20 cellular contexts compared by ENCODE assay signal in genomic region chr7:15463801-15464761, GRCh38.
DNase-seq lines count a peak whose midpoint lies in the region; ATAC-seq lines count a peak whose summit lies in the region.
"Had no signal": no experiment of that assay in that cellular context is flagged by ENCODE, and none has a peak within 500 bp of the region (broad histone marks: within the 10 kb centered on the region; RNA-seq: fewer than 3 reads in every experiment).

No MANE protein-coding gene starts in this region.

- no peaks in the 10 kb centered on the region for H3K4me1 Mint-ChIP-seq in natural killer cell treated with Interleukin-12 subunit alpha and Interleukin-12 subunit beta and Interleukin-15 and Interleukin-18, amount 100 ng/mL, for 72 hours (ENCODE audit: low read depth in 2 of 2)
- no peaks in the 10 kb centered on the region for H3K4me1 Mint-ChIP-seq in naive thymus-derived CD4-positive, alpha-beta T cell
- H3K4me1 Mint-ChIP-seq: CD4-positive, alpha-beta memory T cell had no signal

- H3K79me2 ChIP-seq in ACC112 (ENCODE audit: control insufficient read depth, insufficient read depth, low read length, unreplicated experiment): no peaks in the 10 kb centered on the region

- peaks cover 47% of the 10 kb centered on the region for H3K4me1 ChIP-seq in ACC112 (ENCODE audit: control insufficient read depth, insufficient read depth, low read length, unreplicated experiment)
- H3K4me1 ChIP-seq in naive thymus-derived CD4-positive, alpha-beta T cell (ENCODE audit: control insufficient read depth in 2 of 2, insufficient read depth in 2 of 2, low read length in 2 of 2): no peaks in the 10 kb centered on the region

- peak overlapping the region; percentile 84 for H3K27ac ChIP-seq in ACC112 (ENCODE audit: low read depth, low read length)
- H3K27ac ChIP-seq in naive thymus-derived CD4-positive, alpha-beta T cell (ENCODE audit: low read depth, low read length): no peak overlapping the region
- H3K27ac ChIP-seq: right lobe of liver had no signal

- no peak overlapping the region for H3K4me3 Mint-ChIP-seq in natural killer cell treated with Interleukin-12 subunit alpha and Interleukin-12 subunit beta and Interleukin-15 and Interleukin-18, amount 100 ng/mL, for 72 hours
- H3K4me3 Mint-ChIP-seq in naive thymus-derived CD4-positive, alpha-beta T cell: no peak overlapping the region
- H3K4me3 Mint-ChIP-seq: CD4-positive, alpha-beta memory T cell; mesothelial cell of epicardium; T-helper 2 cell treated with Interferon-gamma antibody and Interleukin-4, amounts not matched to agents 5 μg/mL and 100 μg/mL, for 36 hours had no signal

- no peaks in the 10 kb centered on the region for H3K27me3 Mint-ChIP-seq in natural killer cell treated with Interleukin-12 subunit alpha and Interleukin-12 subunit beta and Interleukin-15 and Interleukin-18, amount 100 ng/mL, for 72 hours
- H3K27me3 Mint-ChIP-seq in naive thymus-derived CD4-positive, alpha-beta T cell: no peaks in the 10 kb centered on the region

- ATAC-seq in sciatic nerve (peak; percentile 69), GM21515 (IDR thresholded peaks at IDR 0.05; ENCODE audit: unreplicated experiment) (no peak)
- ATAC-seq in natural killer cell treated with Interleukin-12 subunit alpha and Interleukin-12 subunit beta and Interleukin-15 and Interleukin-18, amount 100 ng/mL, for 72 hours: no peak
- no peak for ATAC-seq in naive thymus-derived CD4-positive, alpha-beta T cell
- ATAC-seq: right lobe of liver had no signal

- CTCF ChIA-PET in naive thymus-derived CD4-positive, alpha-beta T cell (lab: Charles Lee): no interaction called here

- H3K9me3 Mint-ChIP-seq in natural killer cell treated with Interleukin-12 subunit alpha and Interleukin-12 subunit beta and Interleukin-15 and Interleukin-18, amount 100 ng/mL, for 72 hours: peaks cover 10% of the 10 kb centered on the region
- H3K9me3 Mint-ChIP-seq in naive thymus-derived CD4-positive, alpha-beta T cell: peaks cover 0 to 8% (median 2%) of the 10 kb centered on the region in 11 donors
- H3K9me3 Mint-ChIP-seq: mesothelial cell of epicardium had no signal

- peak overlapping the region; percentile 64 for H3K4me3 ChIP-seq in ACC112 (ENCODE audit: low read depth, low read length)
- H3K4me3 ChIP-seq in naive thymus-derived CD4-positive, alpha-beta T cell (ENCODE audit: low read length): no peak overlapping the region
- H3K4me3 ChIP-seq: right lobe of liver had no signal

- H2AFZ ChIP-seq in ACC112 (ENCODE audit: low read length, unreplicated experiment): peak overlapping the region; percentile 64

- H3K27ac Mint-ChIP-seq in natural killer cell treated with Interleukin-12 subunit alpha and Interleukin-12 subunit beta and Interleukin-15 and Interleukin-18, amount 100 ng/mL, for 72 hours: no peak overlapping the region
- H3K27ac Mint-ChIP-seq in naive thymus-derived CD4-positive, alpha-beta T cell: no peak overlapping the region
- H3K27ac Mint-ChIP-seq: CD4-positive, alpha-beta memory T cell; mesothelial cell of epicardium; T-helper 2 cell treated with Interferon-gamma antibody and Interleukin-4, amounts not matched to agents 5 μg/mL and 100 μg/mL, for 36 hours had no signal

- H3K36me3 Mint-ChIP-seq in natural killer cell treated with Interleukin-12 subunit alpha and Interleukin-12 subunit beta and Interleukin-15 and Interleukin-18, amount 100 ng/mL, for 72 hours: no peaks in the 10 kb centered on the region
- H3K36me3 Mint-ChIP-seq in naive thymus-derived CD4-positive, alpha-beta T cell: no peaks in the 10 kb centered on the region
- H3K36me3 Mint-ChIP-seq: CD4-positive, alpha-beta memory T cell; mesothelial cell of epicardium had no signal

- H3K27me3 ChIP-seq in ACC112 (ENCODE audit: insufficient read depth, low read length): no peaks in the 10 kb centered on the region
- H3K27me3 ChIP-seq in naive thymus-derived CD4-positive, alpha-beta T cell (ENCODE audit: control insufficient read depth in 2 of 2, insufficient read depth in 2 of 2, low read length in 2 of 2): no peaks in the 10 kb centered on the region
- H3K27me3 ChIP-seq: right lobe of liver had no signal

- no peaks in the 10 kb centered on the region for H3K9me3 ChIP-seq in naive thymus-derived CD4-positive, alpha-beta T cell (ENCODE audit: control insufficient read depth in 2 of 3, low read length in 3 of 3)
- H3K9me3 ChIP-seq: right lobe of liver had no signal

- peak; percentile 18 for DNase-seq in LHCN-M2 (ENCODE audit: low read depth)
- DNase-seq in fibroblast of the conjunctiva (ENCODE audit: low read depth): peak; percentile 26
- no peak for DNase-seq in sciatic nerve (ENCODE audit: low spot score)
- no peak for DNase-seq in natural killer cell treated with Interleukin-12 subunit alpha and Interleukin-12 subunit beta and Interleukin-15 and Interleukin-18, amount 100 ng/mL, for 72 hours (ENCODE audit: low spot score)
- no peak for DNase-seq in naive thymus-derived CD4-positive, alpha-beta T cell
- DNase-seq in NCI-H524 treated with DMSO at 0.1 percent for 48 hours (lab: John Stamatoyannopoulos, UW): no peak
- DNase-seq: activated CD4-positive, alpha-beta T cell treated with anti-CD3 and anti-CD28 coated beads for 1 hour; activated gamma-delta T cell; CD4-positive, alpha-beta memory T cell; DMS79 treated with DMSO at 0.1 percent for 48 hours; kidney; NCI-H1436; right lobe of liver; SHP77 treated with DMSO at 0.1 percent for 48 hours; stimulated activated CD4-positive, alpha-beta T cell treated with anti-CD3 and anti-CD28 coated beads, Interleukin-2, amount 100 ng/mL, for 48 hours; trophoblast cell had no signal

- intact Hi-C loops in sciatic nerve (cut with DNase I): no loop called here
- intact Hi-C loops in naive thymus-derived CD4-positive, alpha-beta T cell (cut with micrococcal nuclease): no loop called here

- POLR2A ChIA-PET in naive thymus-derived CD4-positive, alpha-beta T cell (lab: Charles Lee): no interaction called here

- H3K36me3 ChIP-seq in ACC112 (ENCODE audit: insufficient read depth, low read length): no peaks in the 10 kb centered on the region
- no peaks in the 10 kb centered on the region for H3K36me3 ChIP-seq in naive thymus-derived CD4-positive, alpha-beta T cell (ENCODE audit: control insufficient read depth in 2 of 3, insufficient read depth in 3 of 3, low read length in 3 of 3)
- H3K36me3 ChIP-seq: right lobe of liver had no signal

Comparison
In these comparisons a context has a peak if more than half of its experiments do, and no peak if none do; other contexts are left out.
1. DNase-seq: peak in LHCN-M2 (single experiment) and fibroblast of the conjunctiva (single experiment); none in sciatic nerve (single experiment), natural killer cell treated with Interleukin-12 subunit alpha and Interleukin-12 subunit beta and Interleukin-15 and Interleukin-18, amount 100 ng/mL, for 72 hours (single experiment), naive thymus-derived CD4-positive, alpha-beta T cell (0 of 9) and NCI-H524 treated with DMSO at 0.1 percent for 48 hours (single experiment).